In genomic region chr7:28547115-28547514, GRCh38 we compare ENCODE assay signal across 16 cellular contexts.
ATAC-seq and TF ChIP-seq lines count a peak whose summit lies in the region.
"Had no signal": no experiment of that assay in that cellular context is flagged by ENCODE, and none has a peak within 500 bp of the region (broad histone marks: within the 10 kb centered on the region; RNA-seq: fewer than 3 reads in every experiment).

No MANE protein-coding gene starts in this region.

- no peak for ATAC-seq in activated T-helper 17 cell treated with anti-CD3 and anti-CD28 coated beads, Interleukin-2, amount 50 U/mL, for 72 hours (replicated peaks)
- ATAC-seq: A549; CD8-positive, alpha-beta T cell had no signal

- peaks cover 2% of the 10 kb centered on the region; the same call in 1 of the 2 replicates for H3K9me3 ChIP-seq in HEK293 (ENCODE audit: control insufficient read depth, insufficient read depth, low read depth, low read length)
- H3K9me3 ChIP-seq: BE2C, Caco-2 had no signal

- H3K27ac Mint-ChIP-seq in activated T-helper 17 cell treated with anti-CD3 and anti-CD28 coated beads, Interleukin-2, amount 50 U/mL, for 72 hours: no peak overlapping the region
- H3K27ac Mint-ChIP-seq: B cell; CD14-positive monocyte; CD4-positive, alpha-beta memory T cell; CD4-positive, alpha-beta T cell; CD4-positive, CD25-positive, alpha-beta regulatory T cell; CD8-positive, alpha-beta memory T cell; CD8-positive, alpha-beta T cell had no signal

- POLR2A ChIA-PET in HEK293 (lab: Yijun Ruan, JAX): no interaction called here

- no peaks in the 10 kb centered on the region for H3K36me3 Mint-ChIP-seq in activated T-helper 17 cell treated with anti-CD3 and anti-CD28 coated beads, Interleukin-2, amount 50 U/mL, for 72 hours (ENCODE audit: low read depth)
- H3K36me3 Mint-ChIP-seq: CD14-positive monocyte; CD4-positive, alpha-beta memory T cell; CD4-positive, CD25-positive, alpha-beta regulatory T cell; CD8-positive, alpha-beta memory T cell; CD8-positive, alpha-beta T cell had no signal

- peaks cover 16% of the 10 kb centered on the region for H3K27me3 Mint-ChIP-seq in activated T-helper 17 cell treated with anti-CD3 and anti-CD28 coated beads, Interleukin-2, amount 50 U/mL, for 72 hours

- no peak overlapping the region for H3K27ac ChIP-seq in HEK293 (ENCODE audit: extremely low read depth, low read depth, low read length)
- H3K27ac ChIP-seq: 22Rv1; A549; BLaER1; BLaER1 treated with 17β-estradiol and CSF1 and Interleukin-3, amounts not matched to agents 10 nM and 100 nM; C4-2B had no signal

- no peak overlapping the region for H3K4me3 ChIP-seq in HEK293 (ENCODE audit: low read depth, low read length)
- H3K4me3 ChIP-seq: A549; BLaER1; BLaER1 treated with 17β-estradiol and CSF1 and Interleukin-3, amounts not matched to agents 10 nM and 100 nM had no signal

- no peaks in the 10 kb centered on the region for H3K36me3 ChIP-seq in HEK293 (ENCODE audit: control insufficient read depth in 2 of 2, insufficient read depth in 1 of 2, low read length in 2 of 2)
- H3K36me3 ChIP-seq: BE2C, BLaER1 had no signal

- no peak for TF ChIP-seq CTCF in HEK293 (tag by site-specific recombination; IDR thresholded peaks at IDR 0.05)

- no peak overlapping the region for H3K4me3 Mint-ChIP-seq in activated T-helper 17 cell treated with anti-CD3 and anti-CD28 coated beads, Interleukin-2, amount 50 U/mL, for 72 hours
- H3K4me3 Mint-ChIP-seq: B cell; CD14-positive monocyte; CD4-positive, alpha-beta memory T cell; CD4-positive, alpha-beta T cell; CD4-positive, CD25-positive, alpha-beta regulatory T cell; CD8-positive, alpha-beta memory T cell; CD8-positive, alpha-beta T cell had no signal

- CTCF ChIA-PET in HEK293 (lab: Yijun Ruan, JAX): interaction anchor here (1.0 kb wide), 1 partner anchor 13 kb away, joined by 3 read pairs; no protein-coding TSS in a partner anchor

- H3K4me1 Mint-ChIP-seq in activated T-helper 17 cell treated with anti-CD3 and anti-CD28 coated beads, Interleukin-2, amount 50 U/mL, for 72 hours: no peaks in the 10 kb centered on the region
- H3K4me1 Mint-ChIP-seq: B cell; CD4-positive, alpha-beta memory T cell; CD4-positive, CD25-positive, alpha-beta regulatory T cell; CD8-positive, alpha-beta memory T cell had no signal

- H3K4me1 ChIP-seq in HEK293 (ENCODE audit: control insufficient read depth, insufficient read depth, low read length): peaks cover 37% of the 10 kb centered on the region
- H3K4me1 ChIP-seq: A549 had no signal

- peaks cover 13% of the 10 kb centered on the region for H3K9me3 Mint-ChIP-seq in activated T-helper 17 cell treated with anti-CD3 and anti-CD28 coated beads, Interleukin-2, amount 50 U/mL, for 72 hours

TF ChIP-seq in HEK293, 187 proteins besides CTCF, POLR2A, EP300 and RAD21:
- TF ChIP-seq ZNF26 (tag by site-specific recombination; IDR thresholded peaks at IDR 0.05) (no peak), ZNF184 (tag by site-specific recombination; IDR thresholded peaks at IDR 0.05) (peak; percentile 99)
TF ChIP-seq in HEK293: peak in this region for 1.
